Comparison of ENCODE assay signal across 9 cellular contexts in genomic region chr13:113448545-113448884, GRCh38. TPM values are rescaled to one million over a fixed set of nuclear protein-coding genes. Genes with fewer than 3 reads are reported as not detected.
A peak's percentile ranks its signal among the peaks of the same experiment; 100 is the strongest.
DNase-seq lines count a peak whose midpoint lies in the region; ATAC-seq and TF ChIP-seq lines count a peak whose summit lies in the region.
"Had no signal": no experiment of that assay in that cellular context is flagged by ENCODE, and none has a peak within 500 bp of the region (broad histone marks: within the 10 kb centered on the region; RNA-seq: fewer than 3 reads in every experiment).

No MANE protein-coding gene starts in this region.

- ATAC-seq in natural killer cell treated with Interleukin-12 subunit alpha and Interleukin-12 subunit beta and Interleukin-15 and Interleukin-18, amount 100 ng/mL, for 72 hours, result peak in 1 of 2 donors; percentile 22
- ATAC-seq in natural killer cell (no peak), WTC11 (peak; percentile 18; the same call in 1 of the 2 replicates), upper lobe of right lung (peak; percentile 45)

- POLR2A ChIA-PET in WTC11 (lab: Charles Lee), result no interaction called here

- intact Hi-C loops in natural killer cell (cut with micrococcal nuclease), result no loop called here
- intact Hi-C loops in upper lobe of right lung (cut with DNase I), result no loop called here

- no peaks in the 10 kb centered on the region for H3K9me3 Mint-ChIP-seq in natural killer cell treated with Interleukin-12 subunit alpha and Interleukin-12 subunit beta and Interleukin-15 and Interleukin-18, amount 100 ng/mL, for 72 hours
- H3K9me3 Mint-ChIP-seq in natural killer cell (no peaks in the 10 kb centered on the region), WTC11 (peaks cover 8% of the 10 kb centered on the region; the same call in 1 of the 2 replicates)

- H3K4me1 ChIP-seq in upper lobe of right lung (no peaks in the 10 kb centered on the region), MM.1S (ENCODE audit: low read length) (no peaks in the 10 kb centered on the region)
- H3K4me1 ChIP-seq: parathyroid adenoma had no signal

- TF ChIP-seq CTCF in natural killer cell (IDR thresholded peaks at IDR 0.05) (no peak), WTC11 (IDR thresholded peaks at IDR 0.05) (no peak), upper lobe of right lung (IDR thresholded peaks at IDR 0.05) (no peak), MM.1S (IDR thresholded peaks at IDR 0.05; ENCODE audit: low read length) (no peak)

- no peaks in the 10 kb centered on the region for H3K4me1 Mint-ChIP-seq in natural killer cell treated with Interleukin-12 subunit alpha and Interleukin-12 subunit beta and Interleukin-15 and Interleukin-18, amount 100 ng/mL, for 72 hours (ENCODE audit: low read depth in 2 of 2)
- H3K4me1 Mint-ChIP-seq in natural killer cell (no peaks in the 10 kb centered on the region), WTC11 (peaks cover 5% of the 10 kb centered on the region; the same call in 1 of the 2 replicates)

- no peaks in the 10 kb centered on the region for H3K27me3 ChIP-seq in upper lobe of right lung
- no peaks in the 10 kb centered on the region for H3K27me3 ChIP-seq in MM.1S (replicated peaks; ENCODE audit: insufficient read depth, low read length)

- no peak overlapping the region for H3K9ac ChIP-seq in MM.1S (ENCODE audit: low read length)
- H3K9ac ChIP-seq: parathyroid adenoma had no signal

- peak overlapping the region; percentile 52 for H3K4me3 Mint-ChIP-seq in natural killer cell treated with Interleukin-12 subunit alpha and Interleukin-12 subunit beta and Interleukin-15 and Interleukin-18, amount 100 ng/mL, for 72 hours
- H3K4me3 Mint-ChIP-seq in natural killer cell (no peak overlapping the region), WTC11 (no peak overlapping the region)

- no peak overlapping the region for H3K4me2 ChIP-seq in MM.1S (ENCODE audit: low read depth, low read length)

- CTCF ChIA-PET in WTC11 (lab: Charles Lee), result interaction anchor here (1.3 kb wide), 1 partner anchor 174 kb away, joined by 3 read pairs; no protein-coding TSS in a partner anchor

- no peaks in the 10 kb centered on the region for H3K79me2 ChIP-seq in MM.1S (ENCODE audit: low read length)
- H3K79me2 ChIP-seq: parathyroid adenoma had no signal

- no peaks in the 10 kb centered on the region for H3K36me3 Mint-ChIP-seq in natural killer cell treated with Interleukin-12 subunit alpha and Interleukin-12 subunit beta and Interleukin-15 and Interleukin-18, amount 100 ng/mL, for 72 hours
- H3K36me3 Mint-ChIP-seq in natural killer cell, result no peaks in the 10 kb centered on the region
- peaks cover 3% of the 10 kb centered on the region; the same call in 1 of the 2 replicates for H3K36me3 Mint-ChIP-seq in WTC11

- H4K20me1 ChIP-seq in MM.1S (ENCODE audit: insufficient read depth, low read length), result no peaks in the 10 kb centered on the region

- no peaks in the 10 kb centered on the region for H3K9me2 ChIP-seq in MM.1S (replicated peaks; ENCODE audit: insufficient read depth, low read length)

- no peaks in the 10 kb centered on the region for H3F3A ChIP-seq in MM.1S (ENCODE audit: insufficient read depth, low read length)

- H3K4me3 ChIP-seq in upper lobe of right lung (peak overlapping the region; percentile 40), MM.1S (ENCODE audit: low read length) (no peak overlapping the region)

- H2AFZ ChIP-seq in MM.1S (ENCODE audit: low read length), result no peak overlapping the region
- H2AFZ ChIP-seq: parathyroid adenoma had no signal

- no peak for DNase-seq in natural killer cell treated with Interleukin-12 subunit alpha and Interleukin-12 subunit beta and Interleukin-15 and Interleukin-18, amount 100 ng/mL, for 72 hours (ENCODE audit: low spot score)
- no peak for DNase-seq in natural killer cell
- no peak for DNase-seq in WTC11 (ENCODE audit: low spot score)
- peak; percentile 62 for DNase-seq in islet precursor cell
- DNase-seq in upper lobe of right lung, result peak; percentile 76
- DNase-seq in MM.1S, result no peak
- DNase-seq in stimulated activated CD4-positive, alpha-beta T cell treated with anti-CD3 and anti-CD28 coated beads, Interleukin-12 subunit alpha, Interleukin-12 subunit beta, amount 100 ng/mL, for 4 hours, result no peak
- no peak for DNase-seq in HT-29 (ENCODE audit: low spot score)

- no peaks in the 10 kb centered on the region for H3K27me3 Mint-ChIP-seq in natural killer cell treated with Interleukin-12 subunit alpha and Interleukin-12 subunit beta and Interleukin-15 and Interleukin-18, amount 100 ng/mL, for 72 hours
- H3K27me3 Mint-ChIP-seq in natural killer cell (ENCODE audit: low read depth in 2 of 2), result no peaks in the 10 kb centered on the region
- H3K27me3 Mint-ChIP-seq in WTC11 (ENCODE audit: low read depth), result no peaks in the 10 kb centered on the region

- H3K9me3 ChIP-seq in upper lobe of right lung (no peaks in the 10 kb centered on the region), MM.1S (replicated peaks; ENCODE audit: insufficient read depth, low read length) (no peaks in the 10 kb centered on the region)

- H3K27ac ChIP-seq in upper lobe of right lung (peak overlapping the region; percentile 75), MM.1S (ENCODE audit: low read length) (no peak overlapping the region)
- H3K27ac ChIP-seq: parathyroid adenoma had no signal

- peak overlapping the region in 1 of 2 donors; percentile 62 for H3K27ac Mint-ChIP-seq in natural killer cell treated with Interleukin-12 subunit alpha and Interleukin-12 subunit beta and Interleukin-15 and Interleukin-18, amount 100 ng/mL, for 72 hours
- H3K27ac Mint-ChIP-seq in natural killer cell (no peak overlapping the region), WTC11 (peak overlapping the region; percentile 79)

- H3K36me3 ChIP-seq in upper lobe of right lung (no peaks in the 10 kb centered on the region), MM.1S (replicated peaks; ENCODE audit: insufficient read depth, low read length) (no peaks in the 10 kb centered on the region)

TF ChIP-seq in WTC11, 78 proteins besides CTCF, POLR2A, EP300 and RAD21 (continues in another document):
- TF ChIP-seq ATF6 (CRISPR knock-in tag; IDR thresholded peaks at IDR 0.05) (no peak), RELA (CRISPR knock-in tag; IDR thresholded peaks at IDR 0.05; ENCODE audit: borderline replicate concordance) (no peak), IRF2 (CRISPR knock-in tag; IDR thresholded peaks at IDR 0.05; ENCODE audit: borderline replicate concordance, low read depth) (no peak), ZSCAN18 (CRISPR knock-in tag; IDR thresholded peaks at IDR 0.05) (no peak), ZNF671 (CRISPR knock-in tag; IDR thresholded peaks at IDR 0.05) (no peak), MYBL2 (CRISPR knock-in tag; IDR thresholded peaks at IDR 0.05) (no peak), ZNF138 (CRISPR knock-in tag; conservative IDR thresholded peaks at IDR 0.05) (no peak)

RNA-seq across cellular contexts. Expression of gene ADPRHL1, which starts 4.8 kb away (rescaled TPM):
- 1 to 10 TPM; 1.8 to 1.9 TPM for total RNA-seq in natural killer cell treated with Interleukin-12 subunit alpha and Interleukin-12 subunit beta and Interleukin-15 and Interleukin-18, amount 100 ng/mL, for 72 hours
- total RNA-seq in natural killer cell (under 1 TPM; 0.56 to 0.93 (median 0.72) TPM), WTC11 (2021) (1.0 to 1.5 TPM (median 1.4 TPM) in 3 replicates), upper lobe of right lung (1.9 TPM)
- 1.8 and 3.3 TPM in 2 replicates for total RNA-seq in HT-29 (2014; rRNA removed; shearing (Covaris generic))

RNA-seq across cellular contexts. Expression of gene DCUN1D2, which starts 42.0 kb away (rescaled TPM):
- total RNA-seq in natural killer cell treated with Interleukin-12 subunit alpha and Interleukin-12 subunit beta and Interleukin-15 and Interleukin-18, amount 100 ng/mL, for 72 hours, result 10 to 100 TPM; 22.9 to 40.7 TPM
- total RNA-seq in natural killer cell (10 to 100 TPM; 26.1 to 33.9 (median 27.1) TPM), WTC11 (2021) (34.0 to 42.5 TPM (median 36.0 TPM) in 3 replicates), upper lobe of right lung (24.6 TPM)
- 17.1 and 22.0 TPM in 2 replicates for total RNA-seq in HT-29 (2014; rRNA removed; shearing (Covaris generic))

Comparison
In these comparisons a context has a peak if more than half of its experiments do, and no peak if none do; other contexts are left out.
1. ATAC-seq: peak in WTC11 (single experiment) and upper lobe of right lung (single experiment); none in natural killer cell (0 of 3).
2. DNase-seq: peak in islet precursor cell (single experiment) and upper lobe of right lung (single experiment); none in natural killer cell treated with Interleukin-12 subunit alpha and Interleukin-12 subunit beta and Interleukin-15 and Interleukin-18, amount 100 ng/mL, for 72 hours (single experiment), natural killer cell (single experiment), WTC11 (single experiment), MM.1S (single experiment), stimulated activated CD4-positive, alpha-beta T cell treated with anti-CD3 and anti-CD28 coated beads, Interleukin-12 subunit alpha, Interleukin-12 subunit beta, amount 100 ng/mL, for 4 hours (single experiment) and HT-29 (single experiment).